1 cellular context compared by ENCODE assay signal in genomic region chr2:88537640-88538039, GRCh38.
TF ChIP-seq lines count a peak whose summit lies in the region.

No MANE protein-coding gene starts in this region.

TF ChIP-seq in GM23338, 12 proteins besides CTCF, POLR2A, EP300 and RAD21 (continued from another document):
- TF ChIP-seq REST (IDR thresholded peaks at IDR 0.05; ENCODE audit: unreplicated experiment) (no peak), ZNF331 (CRISPR knock-in tag; IDR thresholded peaks at IDR 0.05; ENCODE audit: low read depth) (no peak), JUNB (IDR thresholded peaks at IDR 0.05; ENCODE audit: unreplicated experiment) (no peak), EZH2 (IDR thresholded peaks at IDR 0.05; ENCODE audit: low read depth, unreplicated experiment) (no peak), NANOG (IDR thresholded peaks at IDR 0.05; ENCODE audit: borderline replicate concordance) (no peak), POLR2AphosphoS5 (IDR thresholded peaks at IDR 0.05; ENCODE audit: low read depth) (no peak), ZNF114 (CRISPR knock-in tag; IDR thresholded peaks at IDR 0.05) (no peak)
TF ChIP-seq in GM23338: peak in this region for 0.
